ENCODE assay signal across 26 cellular contexts in the genomic region with DNA sequence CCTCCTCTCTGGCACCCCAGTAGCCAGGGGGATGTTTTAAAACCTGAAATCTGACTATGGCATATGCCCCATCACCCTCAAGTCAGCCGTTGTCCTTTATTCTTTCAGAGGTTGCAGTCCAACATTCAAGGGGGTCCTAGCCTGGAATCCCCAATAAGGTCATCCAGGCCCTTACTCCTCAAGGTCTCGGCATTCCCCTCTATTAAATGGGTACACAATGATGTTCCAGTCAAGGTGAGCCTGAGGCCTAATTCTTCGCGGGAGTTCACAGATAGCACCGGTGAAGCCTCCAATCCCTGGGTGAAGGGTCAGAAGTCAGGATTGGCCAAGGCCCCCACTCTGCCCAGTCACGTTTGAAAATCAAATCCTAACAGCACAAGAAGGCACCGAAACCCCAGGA. TPM values are rescaled to one million over a fixed set of nuclear protein-coding genes. Genes with fewer than 3 reads are reported as not detected.
DNase-seq lines count a peak whose midpoint lies in the region; ATAC-seq, FAIRE-seq and TF ChIP-seq lines count a peak whose summit lies in the region.
"Had no signal": no experiment of that assay in that cellular context is flagged by ENCODE, and none has a peak within 500 bp of the region (broad histone marks: within the 10 kb centered on the region; RNA-seq: fewer than 3 reads in every experiment).

No MANE protein-coding gene starts in this region.

- H3K9me3 Mint-ChIP-seq in nephron = no peaks in the 10 kb centered on the region
- H3K9me3 Mint-ChIP-seq: CD8-positive, alpha-beta T cell had no signal

- no peaks in the 10 kb centered on the region for H3K27me3 ChIP-seq in RWPE2 (ENCODE audit: insufficient read depth, poor library complexity, severe bottlenecking)
- H3K27me3 ChIP-seq in esophagus (ENCODE audit: control insufficient read depth in 1 of 2, insufficient read depth in 2 of 2, low read length in 2 of 2) = no peaks in the 10 kb centered on the region
- H3K27me3 ChIP-seq: MG63, Peyer's patch had no signal

- H3K27me3 Mint-ChIP-seq in nephron (ENCODE audit: low read depth) = no peaks in the 10 kb centered on the region

- no peak overlapping the region for H3K4me3 Mint-ChIP-seq in nephron
- H3K4me3 Mint-ChIP-seq: CD8-positive, alpha-beta T cell had no signal

- FAIRE-seq in kidney (lab: Jason Lieb, UNC) = no peak
- FAIRE-seq: G401.6 had no signal

- H3K4me1 ChIP-seq in RWPE2 (ENCODE audit: insufficient read depth, poor library complexity, severe bottlenecking) (peaks cover 31% of the 10 kb centered on the region), esophagus (ENCODE audit: control insufficient read depth in 2 of 2, insufficient read depth in 2 of 2, low read length in 1 of 2) (peaks cover under 1 to 36% of the 10 kb centered on the region in 2 donors), kidney (ENCODE audit: control insufficient read depth in 1 of 2, insufficient read depth in 1 of 2, low read depth in 1 of 2, low read length in 2 of 2) (peaks cover 13 to 18% of the 10 kb centered on the region in 2 donors)
- H3K4me1 ChIP-seq: Caco-2 had no signal

- 63 to 79% methylated on average over 7 of the region's 7 CpGs for WGBS in esophagus, 2 donors

- H3K36me3 Mint-ChIP-seq in nephron (ENCODE audit: low read depth) = no peaks in the 10 kb centered on the region
- H3K36me3 Mint-ChIP-seq: CD8-positive, alpha-beta T cell had no signal

- H3K9me3 ChIP-seq in RWPE2 (ENCODE audit: severe bottlenecking) = no peaks in the 10 kb centered on the region
- no peaks in the 10 kb centered on the region for H3K9me3 ChIP-seq in esophagus (ENCODE audit: control insufficient read depth in 2 of 2, insufficient read depth in 1 of 2, low read depth in 1 of 2, low read length in 1 of 2)
- H3K9me3 ChIP-seq in kidney (ENCODE audit: control insufficient read depth in 1 of 2, low read length in 2 of 2) = no peaks in the 10 kb centered on the region
- H3K9me3 ChIP-seq: Caco-2, MG63, Peyer's patch, SK-N-SH had no signal

- H3K36me3 ChIP-seq in RWPE2 (ENCODE audit: low read depth) (no peaks in the 10 kb centered on the region), esophagus (ENCODE audit: control insufficient read depth in 2 of 2, insufficient read depth in 2 of 2, low read length in 1 of 2) (no peaks in the 10 kb centered on the region), kidney (ENCODE audit: control insufficient read depth in 1 of 2, insufficient read depth in 2 of 2, low read length in 2 of 2) (no peaks in the 10 kb centered on the region)
- H3K36me3 ChIP-seq: MG63, Peyer's patch had no signal

- ATAC-seq in RWPE2 (ENCODE audit: low read depth) = no peak
- no peak for ATAC-seq in GM18870 (IDR thresholded peaks at IDR 0.05; ENCODE audit: unreplicated experiment)
- ATAC-seq: CD8-positive, alpha-beta T cell had no signal

- peaks cover 53% of the 10 kb centered on the region for H3K4me1 Mint-ChIP-seq in nephron

- DNase-seq in RWPE2 (ENCODE audit: low spot score) (no peak), kidney (no peak), NOMO-1 (lab: John Stamatoyannopoulos, UW; ENCODE audit: unreplicated experiment in 2 of 2) (no peak)
- no peak for DNase-seq in stimulated activated CD4-positive, alpha-beta T cell treated with anti-CD3 and anti-CD28 coated beads, Interleukin-4, amount 100 ng/mL, for 24 hours
- DNase-seq: C1 segment of cervical spinal cord; Caco-2; CD8-positive, alpha-beta T cell; GOT3; HCEC 1CT; KBM-7; MG63; NCI-H1105 treated with DMSO at 0.1 percent for 48 hours; NCI-H2029; NCI-H446 treated with DMSO at 0.1 percent for 48 hours; NCI-H526; OCI-M1; Peyer's patch; SW 1271 had no signal

- no peak overlapping the region for H3K9ac ChIP-seq in kidney (ENCODE audit: low read length in 2 of 2)
- H3K9ac ChIP-seq: SK-N-SH had no signal

- no peak for TF ChIP-seq CTCF in RWPE2 (IDR thresholded peaks at IDR 0.05; ENCODE audit: poor library complexity, severe bottlenecking)
- TF ChIP-seq CTCF in nephron (IDR thresholded peaks at IDR 0.05; ENCODE audit: unreplicated experiment in 3 of 3) = no peak
- no peak for TF ChIP-seq CTCF in kidney (IDR thresholded peaks at IDR 0.05; ENCODE audit: borderline replicate concordance, extremely low read depth, insufficient read depth)

- peak overlapping the region; percentile 65 to 81 (median 71) for H3K27ac Mint-ChIP-seq in nephron
- H3K27ac Mint-ChIP-seq: CD8-positive, alpha-beta T cell had no signal

- H3K27ac ChIP-seq in RWPE2 (ENCODE audit: poor library complexity, severe bottlenecking) (peak overlapping the region; percentile 27), esophagus (ENCODE audit: low read depth in 2 of 2, low read length in 1 of 2) (peak overlapping the region; percentile 26 to 69), kidney (ENCODE audit: low read depth in 2 of 2, low read length in 2 of 2) (no peak overlapping the region)
- H3K27ac ChIP-seq: Peyer's patch had no signal

- intact Hi-C loops in kidney (cut with DNase I) = no loop called here

- no peak overlapping the region for H3K4me3 ChIP-seq in RWPE2 (ENCODE audit: severe bottlenecking)
- H3K4me3 ChIP-seq in esophagus (ENCODE audit: low read depth in 1 of 2, low read length in 2 of 2) = no peak overlapping the region
- H3K4me3 ChIP-seq in kidney (ENCODE audit: low read length in 2 of 2) = no peak overlapping the region
- H3K4me3 ChIP-seq: MG63, Peyer's patch had no signal

RNA-seq across cellular contexts. Expression of a gene that starts 8.1 kb away (rescaled TPM):
- polyA plus RNA-seq in esophagus = 10 to 100 TPM; 55.4 to 79.6 TPM
- 39.9 TPM for total RNA-seq in kidney
- 36.7 TPM for polyA plus RNA-seq in kidney (ENCODE audit: insufficient read depth, low read depth, low replicate concordance)

RNA-seq across cellular contexts. Expression of a gene that starts 44.4 kb away (rescaled TPM):
- under 1 TPM; 0.02 to 0.07 TPM for polyA plus RNA-seq in esophagus
- total RNA-seq in kidney = not detected
- polyA plus RNA-seq in kidney (ENCODE audit: insufficient read depth, low read depth, low replicate concordance) = not detected
- total RNA-seq: A673, LHCN-M2, Peyer's patch had no signal
- polyA plus RNA-seq: SK-N-SH had no signal

RNA-seq across cellular contexts. Expression of a gene that starts 58.1 kb away (rescaled TPM):
- polyA plus RNA-seq in esophagus (under 1 TPM; 0.08 to 0.11 TPM), kidney (ENCODE audit: insufficient read depth, low read depth, low replicate concordance) (4.2 TPM)
- 1.6 TPM for total RNA-seq in kidney
- total RNA-seq: A673, HT-29 had no signal

RNA-seq across cellular contexts. Expression of a gene that starts 58.3 kb away (rescaled TPM):
- polyA plus RNA-seq in esophagus = 10 to 100 TPM; 62.0 to 97.4 TPM
- total RNA-seq in kidney = 149 TPM
- polyA plus RNA-seq in kidney (ENCODE audit: insufficient read depth, low read depth, low replicate concordance) = 51.0 TPM

Comparison
In these comparisons a context has a peak if more than half of its experiments do, and no peak if none do; other contexts are left out.
1. H3K27ac ChIP-seq: peak in RWPE2 (single experiment) and esophagus (2 of 2); none in kidney (0 of 2).